Comparison of ENCODE assay signal across 16 cellular contexts in the genomic region with DNA sequence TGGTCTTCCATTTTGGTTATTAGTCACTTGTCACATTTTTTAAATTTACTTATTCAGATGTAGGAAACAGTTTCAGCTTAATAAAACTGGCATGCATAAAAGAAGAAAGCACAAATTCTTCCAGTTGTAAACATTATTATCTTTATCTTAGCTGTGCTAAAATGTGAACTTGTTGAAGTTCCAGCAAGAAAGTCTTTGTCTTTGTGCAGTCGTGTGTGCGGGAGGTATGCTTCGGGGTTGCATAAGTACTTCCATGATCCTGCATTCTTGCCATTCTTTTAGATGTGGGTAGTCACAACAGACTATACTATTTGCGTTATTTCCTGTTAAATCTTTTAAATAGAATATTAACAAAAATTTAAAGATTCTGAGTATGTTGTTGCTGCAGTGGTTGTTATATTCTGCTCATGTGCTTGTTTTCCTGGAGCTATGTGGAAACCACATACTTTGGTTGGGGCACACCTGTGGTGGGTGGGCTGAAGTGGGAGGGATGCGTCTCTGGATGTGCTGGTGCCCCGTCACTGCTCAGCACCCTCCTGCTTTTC. TPM values are rescaled to one million over a fixed set of nuclear protein-coding genes. Genes with fewer than 3 reads are reported as not detected.
DNase-seq lines count a peak whose midpoint lies in the region; ATAC-seq and TF ChIP-seq lines count a peak whose summit lies in the region.
"Had no signal": no experiment of that assay in that cellular context is flagged by ENCODE, and none has a peak within 500 bp of the region (broad histone marks: within the 10 kb centered on the region; RNA-seq: fewer than 3 reads in every experiment).

No MANE protein-coding gene starts in this region.

- ATAC-seq in GM18505 (IDR thresholded peaks at IDR 0.05; ENCODE audit: unreplicated experiment) (no peak), natural killer cell (no peak)
- ATAC-seq: activated CD4-positive, alpha-beta T cell treated with anti-CD3 and anti-CD28 coated beads for 36 hours had no signal

- TF ChIP-seq CTCF in A673 (conservative IDR thresholded peaks at IDR 0.05; ENCODE audit: low read depth, low read length) (no peak), HFFc6 (IDR thresholded peaks at IDR 0.05) (no peak), cardiac fibroblast (IDR thresholded peaks at IDR 0.05; ENCODE audit: low read depth, low read length) (no peak), GM10248 (IDR thresholded peaks at IDR 0.05; ENCODE audit: control extremely low read depth, extremely low read depth, low read depth, missing control alignments) (no peak), natural killer cell (IDR thresholded peaks at IDR 0.05) (no peak)

- no peak overlapping the region for H4K91ac ChIP-seq in mesenchymal stem cell (ENCODE audit: low read length)

- no peaks in the 10 kb centered on the region for H3K9me3 Mint-ChIP-seq in HFFc6
- no peaks in the 10 kb centered on the region for H3K9me3 Mint-ChIP-seq in natural killer cell
- H3K9me3 Mint-ChIP-seq: activated T-helper 1 cell treated with anti-CD3 and anti-CD28 coated beads, Interleukin-12 subunit alpha, Interleukin-12 subunit beta, Interleukin-2, Interleukin-4 antibody, amounts not matched to agents 30 ng/mL and 10 ng/mL and 1 ng/mL, durations not matched to agents 14 hours and 24 hours and 36 hours had no signal

- BruUV-seq in A673 (replicated peaks; lab: Mats Ljungman, UMichigan): no TSS peak

- H3K27me3 Mint-ChIP-seq in HFFc6 (ENCODE audit: insufficient read depth): no peaks in the 10 kb centered on the region
- H3K27me3 Mint-ChIP-seq in natural killer cell (ENCODE audit: low read depth in 2 of 2): no peaks in the 10 kb centered on the region
- H3K27me3 Mint-ChIP-seq: activated CD4-positive, alpha-beta T cell treated with anti-CD3 and anti-CD28 coated beads for 36 hours had no signal

- H3K4me3 ChIP-seq in A673 (ENCODE audit: low read depth, low read length, poor library complexity, severe bottlenecking): no peak overlapping the region
- no peak overlapping the region for H3K4me3 ChIP-seq in cardiac fibroblast (replicated peaks in 1 of 2; ENCODE audit: low read depth in 2 of 2, low read length in 2 of 2)
- H3K4me3 ChIP-seq in mesenchymal stem cell (ENCODE audit: insufficient read depth in 1 of 2, low read depth in 1 of 2, low read length in 2 of 2): no peak overlapping the region
- H3K4me3 ChIP-seq: esophagus squamous epithelium, tibial artery had no signal

- H3K4me1 Mint-ChIP-seq in HFFc6 (ENCODE audit: low read depth) (peaks cover 29% of the 10 kb centered on the region), natural killer cell (no peaks in the 10 kb centered on the region)
- H3K4me1 Mint-ChIP-seq: activated CD4-positive, alpha-beta T cell treated with anti-CD3 and anti-CD28 coated beads for 36 hours had no signal

- H3K36me3 ChIP-seq in A673 (ENCODE audit: insufficient read depth, low read length, poor library complexity, severe bottlenecking) (peaks cover 10% of the 10 kb centered on the region), mesenchymal stem cell (ENCODE audit: control insufficient read depth in 1 of 2, insufficient read depth in 2 of 2, low read depth in 1 of 2, low read length in 2 of 2) (peaks cover 39 to 84% of the 10 kb centered on the region in 2 experiments)

- no peak overlapping the region for H3K23ac ChIP-seq in mesenchymal stem cell (ENCODE audit: low read length in 2 of 2)

- CTCF ChIA-PET in A673 (lab: Charles Lee) (no interaction called here), GM10248 (lab: Yijun Ruan, JAX) (no interaction called here)

- peak overlapping the region; percentile 93 for H3K27ac ChIP-seq in A673 (ENCODE audit: low read depth, low read length, poor library complexity, severe bottlenecking)
- peak overlapping the region; percentile 95 for H3K27ac ChIP-seq in mesenchymal stem cell (ENCODE audit: low read length, poor library complexity, severe bottlenecking)
- H3K27ac ChIP-seq: esophagus squamous epithelium, tibial artery had no signal

- H2AK5ac ChIP-seq in mesenchymal stem cell (ENCODE audit: low read length, severe bottlenecking): no peak overlapping the region

- peaks cover 6% of the 10 kb centered on the region for H3K79me1 ChIP-seq in mesenchymal stem cell (replicated peaks; ENCODE audit: low read length, poor library complexity, severe bottlenecking)

- no peak overlapping the region for H2BK12ac ChIP-seq in mesenchymal stem cell (ENCODE audit: low read length in 2 of 2)

- POLR2A ChIA-PET in A673 (lab: Charles Lee; ENCODE audit: low non-redundant PET): no interaction called here
- POLR2A ChIA-PET in GM10248 (lab: Yijun Ruan, JAX): no interaction called here

- H3K14ac ChIP-seq in mesenchymal stem cell (ENCODE audit: low read length in 2 of 2): no peak overlapping the region

- H3K36me3 Mint-ChIP-seq in HFFc6 (ENCODE audit: low read depth) (peaks cover 43% of the 10 kb centered on the region), natural killer cell (no peaks in the 10 kb centered on the region)

- H3K9me3 ChIP-seq in A673 (ENCODE audit: low read depth, low read length, poor library complexity, severe bottlenecking) (no peaks in the 10 kb centered on the region), mesenchymal stem cell (ENCODE audit: control insufficient read depth, low read length) (no peaks in the 10 kb centered on the region)
- H3K9me3 ChIP-seq: esophagus squamous epithelium, tibial artery had no signal

- no peak overlapping the region for H2BK5ac ChIP-seq in mesenchymal stem cell (ENCODE audit: low read depth, low read length, poor library complexity, severe bottlenecking)

- H3K27me3 ChIP-seq in A673 (replicated peaks; ENCODE audit: insufficient read depth, low read depth, low read length, poor library complexity) (no peaks in the 10 kb centered on the region), mesenchymal stem cell (ENCODE audit: control insufficient read depth in 1 of 2, insufficient read depth in 1 of 2, low read length in 2 of 2) (no peaks in the 10 kb centered on the region)
- H3K27me3 ChIP-seq: esophagus squamous epithelium, tibial artery had no signal

- no peak overlapping the region for H3K18ac ChIP-seq in mesenchymal stem cell (ENCODE audit: low read depth in 1 of 2, low read length in 2 of 2)

- no peak overlapping the region for H2BK15ac ChIP-seq in mesenchymal stem cell (ENCODE audit: low read depth, poor library complexity, severe bottlenecking)

- peaks cover 13% of the 10 kb centered on the region for H3K4me1 ChIP-seq in A673 (ENCODE audit: insufficient read depth, low read length, poor library complexity, severe bottlenecking)
- peaks cover 12% of the 10 kb centered on the region for H3K4me1 ChIP-seq in mesenchymal stem cell (ENCODE audit: control insufficient read depth, insufficient read depth, low read depth, low read length)
- H3K4me1 ChIP-seq: esophagus squamous epithelium, tibial artery had no signal

- H2BK120ac ChIP-seq in mesenchymal stem cell (ENCODE audit: low read depth, low read length): no peak overlapping the region

- H4K8ac ChIP-seq in mesenchymal stem cell (ENCODE audit: low read length): no peak overlapping the region

- intact Hi-C loops in A673 (cut with micrococcal nuclease; ENCODE audit: unreplicated experiment) (no loop called here), natural killer cell (cut with micrococcal nuclease) (no loop called here)

- DNase-seq in A673 (ENCODE audit: low spot score) (peak; percentile 71), HFFc6 (peak; percentile 61), cardiac fibroblast (ENCODE audit: low read depth in 2 of 2) (peak; percentile 78 to 95), mesenchymal stem cell (peak; percentile 36), GM10248 (ENCODE audit: extremely low spot score) (no peak), natural killer cell (no peak)
- DNase-seq in stimulated activated CD4-positive, alpha-beta T cell treated with anti-CD3 and anti-CD28 coated beads, Interleukin-4, amount 100 ng/mL, for 4 hours: no peak
- DNase-seq: activated CD4-positive, alpha-beta T cell treated with anti-CD3 and anti-CD28 coated beads for 36 hours; caudate nucleus; DND-41; esophagus squamous epithelium; KBM-7; NCI-H187 treated with DMSO at 0.1 percent for 48 hours; tibial artery had no signal

- H3K27ac Mint-ChIP-seq in HFFc6 (peak overlapping the region; percentile 85), natural killer cell (no peak overlapping the region)
- H3K27ac Mint-ChIP-seq: activated CD4-positive, alpha-beta T cell treated with anti-CD3 and anti-CD28 coated beads for 36 hours; activated T-helper 1 cell treated with anti-CD3 and anti-CD28 coated beads, Interleukin-12 subunit alpha, Interleukin-12 subunit beta, Interleukin-2, Interleukin-4 antibody, amounts not matched to agents 30 ng/mL and 10 ng/mL and 1 ng/mL, durations not matched to agents 14 hours and 24 hours and 36 hours had no signal

- WGBS in mesenchymal stem cell: 63% methylated on average over 3 of the region's 6 CpGs

- no peak overlapping the region for H2AFZ ChIP-seq in mesenchymal stem cell (ENCODE audit: low read depth, low read length)

- no peak overlapping the region for H3K4ac ChIP-seq in mesenchymal stem cell (ENCODE audit: low read depth in 1 of 2, low read length in 2 of 2)

- H3K4me3 Mint-ChIP-seq in HFFc6 (peak overlapping the region; percentile 40; the same call in 1 of the 2 replicates), natural killer cell (no peak overlapping the region)
- H3K4me3 Mint-ChIP-seq: activated CD4-positive, alpha-beta T cell treated with anti-CD3 and anti-CD28 coated beads for 36 hours; activated T-helper 1 cell treated with anti-CD3 and anti-CD28 coated beads, Interleukin-12 subunit alpha, Interleukin-12 subunit beta, Interleukin-2, Interleukin-4 antibody, amounts not matched to agents 30 ng/mL and 10 ng/mL and 1 ng/mL, durations not matched to agents 14 hours and 24 hours and 36 hours had no signal

- no peak overlapping the region for H3K9ac ChIP-seq in mesenchymal stem cell (ENCODE audit: low read length)

- no peak for TF ChIP-seq POLR2A in GM18505 (IDR thresholded peaks at IDR 0.05; ENCODE audit: borderline replicate concordance, extremely low read depth, insufficient read depth, insufficient read length)

- peak overlapping the region; percentile 7 for H3K4me2 ChIP-seq in mesenchymal stem cell (ENCODE audit: low read length, poor library complexity, severe bottlenecking)

RNA-seq across cellular contexts. Expression of a gene that starts 49.9 kb away (rescaled TPM):
- 126 and 166 TPM in 2 replicates for total RNA-seq in A673 (2021)
- 10 to 100 TPM; 39.8 to 57.0 (median 44.5) TPM for total RNA-seq in HFFc6 (2021; fragmentation: NEBNext Ultra II Directional; extraction: Animal tissue kit (Norgen Biotek cat#: 25700))
- polyA plus RNA-seq in mesenchymal stem cell (2013, experiment 1 of 2): 31.4 TPM
- 32.2 TPM for polyA plus RNA-seq in mesenchymal stem cell (2013, experiment 2 of 2)
- under 1 TPM in 2 of 3 donors, not detected in 1; 0.58 to 0.84 TPM for total RNA-seq in natural killer cell

RNA-seq across cellular contexts. Expression of a gene that starts 51.3 kb away (rescaled TPM):
- total RNA-seq in A673 (2021): 30.6 and 33.8 TPM in 2 replicates
- total RNA-seq in HFFc6 (2021; fragmentation: NEBNext Ultra II Directional; extraction: Animal tissue kit (Norgen Biotek cat#: 25700)): 10 to 100 TPM; 16.6 to 22.5 (median 19.2) TPM
- polyA plus RNA-seq in mesenchymal stem cell (2013, experiment 1 of 2): 10.6 TPM
- polyA plus RNA-seq in mesenchymal stem cell (2013, experiment 2 of 2): 10.5 TPM
- total RNA-seq in natural killer cell: 10 to 100 TPM; 19.1 to 25.5 (median 21.5) TPM

Comparison
In these comparisons a context has a peak if more than half of its experiments do, and no peak if none do; other contexts are left out.
1. DNase-seq: peak in A673 (single experiment), HFFc6 (single experiment), cardiac fibroblast (2 of 2) and mesenchymal stem cell (single experiment); none in stimulated activated CD4-positive, alpha-beta T cell treated with anti-CD3 and anti-CD28 coated beads, Interleukin-4, amount 100 ng/mL, for 4 hours (0 of 2), GM10248 (single experiment) and natural killer cell (single experiment).
2. RNA of a gene that starts 49.9 kb away (total RNA-seq): 126 to 166 TPM in A673 and 39.8 to 57.0 TPM in HFFc6; 0.58 to 0.84 TPM in natural killer cell; every median in the first group is over 10 times any median in the second.